In the genomic region with DNA sequence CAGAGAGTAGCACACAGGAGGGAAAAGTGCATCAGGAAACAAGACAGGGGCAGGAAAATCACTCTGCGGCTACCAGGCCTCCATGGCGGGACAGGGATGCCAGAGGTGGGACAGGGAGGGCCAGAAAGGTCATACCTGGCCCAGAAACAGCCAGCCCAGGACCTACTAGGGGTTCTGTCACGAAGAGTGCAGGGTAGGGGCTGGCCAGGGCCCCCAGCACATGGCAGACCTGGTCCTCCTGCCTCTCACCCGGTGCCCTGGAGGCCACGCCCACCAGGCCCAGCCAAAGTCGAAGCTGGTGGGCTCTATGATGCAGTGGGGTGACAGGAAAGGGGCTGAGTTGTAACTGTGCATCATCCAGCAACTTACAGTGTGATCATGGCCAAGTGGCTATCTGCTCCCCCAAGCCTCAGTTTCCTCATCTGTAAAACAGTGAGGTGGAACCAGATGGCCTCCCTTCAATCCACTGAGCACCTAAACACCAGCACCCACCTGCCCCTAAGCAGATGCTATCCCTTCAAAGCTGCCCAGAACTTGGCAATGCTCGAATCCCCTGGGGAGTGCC, we compare ENCODE assay signal across 11 cellular contexts. TPM values are rescaled to one million over a fixed set of nuclear protein-coding genes. Genes with fewer than 3 reads are reported as not detected.
DNase-seq lines count a peak whose midpoint lies in the region; ATAC-seq and TF ChIP-seq lines count a peak whose summit lies in the region.
"Had no signal": no experiment of that assay in that cellular context is flagged by ENCODE, and none has a peak within 500 bp of the region (broad histone marks: within the 10 kb centered on the region; RNA-seq: fewer than 3 reads in every experiment).

No MANE protein-coding gene starts in this region.

- no TSS peak for BruUV-seq in A673 (replicated peaks; lab: Mats Ljungman, UMichigan)

- 64 to 73% methylated on average over 7 of the region's 7 CpGs for WGBS in heart right ventricle, 2 donors

- H3K4me1 ChIP-seq in heart right ventricle, result peaks cover 11 to 24% (median 15%) of the 10 kb centered on the region in 9 donors
- H3K4me1 ChIP-seq in A673 (ENCODE audit: insufficient read depth, low read length, poor library complexity, severe bottlenecking), result no peaks in the 10 kb centered on the region

- H3K27ac ChIP-seq in heart right ventricle (no peak overlapping the region), RWPE1 (0 out of 2 replicates have a peak overlapping the region, but pooled peaks have one; percentile 22), A673 (ENCODE audit: low read depth, low read length, poor library complexity, severe bottlenecking) (no peak overlapping the region)
- H3K27ac ChIP-seq: hepatocyte, suprapubic skin had no signal

- intact Hi-C loops in Right ventricle myocardium superior (cut with DNase I) (no loop called here), heart right ventricle (cut with DNase I) (loop anchor here in 4 of 10 donors (5.0 to 10.0 kb wide), 3 partner anchors 210 to 582 kb away; no protein-coding TSS in a partner anchor), A673 (cut with micrococcal nuclease; ENCODE audit: unreplicated experiment) (no loop called here)

- CTCF ChIA-PET in RWPE1 (lab: Yijun Ruan, JAX), result interaction anchor here (0.6 to 2.0 kb wide), 5 partner anchors 13 to 586 kb away, joined by 3 to 6 read pairs (median 3); no protein-coding TSS in a partner anchor
- CTCF ChIA-PET in A673 (lab: Charles Lee), result no interaction called here

- H3K36me3 ChIP-seq in heart right ventricle (peaks cover 0 to 10% (median 0%) of the 10 kb centered on the region in 9 donors), A673 (ENCODE audit: insufficient read depth, low read length, poor library complexity, severe bottlenecking) (no peaks in the 10 kb centered on the region)

- TF ChIP-seq CTCF in heart right ventricle (IDR thresholded peaks at IDR 0.05) (no peak), RWPE1 (conservative IDR thresholded peaks at IDR 0.05; ENCODE audit: low read depth) (no peak), A673 (conservative IDR thresholded peaks at IDR 0.05; ENCODE audit: low read depth, low read length) (no peak), foreskin fibroblast (IDR thresholded peaks at IDR 0.05; ENCODE audit: low read depth, low read length) (no peak)

- H3K9me3 ChIP-seq in heart right ventricle, result no peaks in the 10 kb centered on the region
- H3K9me3 ChIP-seq in A673 (ENCODE audit: low read depth, low read length, poor library complexity, severe bottlenecking), result no peaks in the 10 kb centered on the region
- H3K9me3 ChIP-seq: suprapubic skin had no signal

- DNase-seq in Right ventricle myocardium superior, result peak; percentile 30
- DNase-seq in heart right ventricle, result no peak
- DNase-seq in RWPE1 (ENCODE audit: low spot score), result no peak
- no peak for DNase-seq in A673 (ENCODE audit: low spot score)
- no peak for DNase-seq in NCI-H1105 (lab: John Stamatoyannopoulos, UW)
- no peak for DNase-seq in foreskin fibroblast

- POLR2A ChIA-PET in RWPE1 (lab: Yijun Ruan, JAX; ENCODE audit: low non-redundant PET), result no interaction called here
- POLR2A ChIA-PET in A673 (lab: Charles Lee; ENCODE audit: low non-redundant PET), result no interaction called here

- peaks cover 0 to 5% (median 0%) of the 10 kb centered on the region in 7 donors for H3K27me3 ChIP-seq in heart right ventricle
- no peaks in the 10 kb centered on the region for H3K27me3 ChIP-seq in A673 (replicated peaks; ENCODE audit: insufficient read depth, low read depth, low read length, poor library complexity)
- H3K27me3 ChIP-seq: suprapubic skin had no signal

- ATAC-seq in Right ventricle myocardium superior (ENCODE audit: poor library complexity) (no peak), heart right ventricle (no peak), HG02870 (IDR thresholded peaks at IDR 0.05; ENCODE audit: unreplicated experiment) (peak; percentile 11), GM18858 (IDR thresholded peaks at IDR 0.05; ENCODE audit: unreplicated experiment) (no peak)

- no peak overlapping the region for H3K4me3 ChIP-seq in heart right ventricle
- no peak overlapping the region for H3K4me3 ChIP-seq in A673 (ENCODE audit: low read depth, low read length, poor library complexity, severe bottlenecking)
- no peak overlapping the region for H3K4me3 ChIP-seq in foreskin fibroblast (ENCODE audit: low read depth in 1 of 2, low read length in 2 of 2)
- H3K4me3 ChIP-seq: hepatocyte, lung, suprapubic skin had no signal

RNA-seq across cellular contexts. Expression of a gene that starts 10.6 kb away (rescaled TPM):
- total RNA-seq in Right ventricle myocardium superior (4.4 TPM), heart right ventricle (1 to 10 TPM; 2.6 to 8.3 (median 4.7) TPM), A673 (2021) (2.1 and 2.7 TPM in 2 replicates)
- polyA plus RNA-seq in heart right ventricle, result 1 to 10 TPM in 1 of 2 donors, under 1 TPM in 1; 0.88 to 6.2 TPM
